11 cellular contexts compared by ENCODE assay signal in the genomic region with DNA sequence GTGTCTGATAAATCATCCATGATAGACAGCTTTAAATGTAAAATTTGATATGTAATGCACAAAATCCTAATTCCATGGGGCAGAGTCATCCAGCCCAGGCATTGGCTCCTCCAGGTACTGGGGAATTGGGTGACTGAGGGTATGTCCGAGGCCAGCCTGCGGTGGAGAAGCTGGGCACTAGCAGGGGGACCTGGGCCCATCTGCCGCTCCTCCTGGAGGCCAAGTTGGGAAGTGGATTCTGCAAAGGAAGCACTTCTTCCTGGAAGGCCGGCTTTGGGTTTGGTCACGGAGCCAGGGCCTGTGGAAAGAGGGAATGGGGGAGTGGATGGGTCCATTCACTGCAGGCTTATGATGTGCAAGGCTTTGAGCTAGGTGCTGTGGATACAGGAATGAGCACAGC.
A peak's percentile ranks its signal among the peaks of the same experiment; 100 is the strongest.
DNase-seq lines count a peak whose midpoint lies in the region; FAIRE-seq and TF ChIP-seq lines count a peak whose summit lies in the region.
"Had no signal": no experiment of that assay in that cellular context is flagged by ENCODE, and none has a peak within 500 bp of the region (broad histone marks: within the 10 kb centered on the region; RNA-seq: fewer than 3 reads in every experiment).

No MANE protein-coding gene starts in this region.

- peak; percentile 69 for FAIRE-seq in H1 (lab: Jason Lieb, UNC)

- 50% methylated on average over 5 of the region's 5 CpGs; no CpG with 5 or more reads in 1 of the 2 experiments for WGBS in H1 (ENCODE audit: extremely low coverage in 1 of 2, insufficient coverage in 1 of 2, insufficient read length in 1 of 2, insufficient replicate concordance in 2 of 2, low coverage in 1 of 2, low lambda C conversion rate in 2 of 2, missing lambda C conversion rate in 1 of 2), 2 experiments
- WGBS in prostate gland: 71% methylated on average over 5 of the region's 5 CpGs

- H3K9me3 ChIP-seq in H1 (ENCODE audit: insufficient read depth in 2 of 2, low read depth in 1 of 2, low read length in 1 of 2): peaks cover 0 to 12% of the 10 kb centered on the region in 2 experiments; a peak in 3 of 4 replicates
- H3K9me3 ChIP-seq in prostate gland: no peaks in the 10 kb centered on the region

- no peak overlapping the region for H2BK120ac ChIP-seq in H1 (replicated peaks; ENCODE audit: low read depth, low read length)

- H3K4me3 ChIP-seq in H1 (ENCODE audit: extremely low read depth in 1 of 4, insufficient read depth in 2 of 4, low read depth in 3 of 4, low read length in 4 of 4) (no peak overlapping the region), retinal pigment epithelial cell (ENCODE audit: low read length) (no peak overlapping the region), prostate gland (no peak overlapping the region)

- no peak overlapping the region for H3K4ac ChIP-seq in H1 (replicated peaks; ENCODE audit: insufficient read length, low read depth, low read length)

- TF ChIP-seq POLR2A in H1 (IDR thresholded peaks at IDR 0.05; ENCODE audit: control extremely low read depth in 1 of 2, low read depth in 2 of 2, low read length in 2 of 2): no peak
- TF ChIP-seq POLR2A in prostate gland (IDR thresholded peaks at IDR 0.05): no peak

- no peak overlapping the region for H2BK15ac ChIP-seq in H1 (ENCODE audit: low read length)

- no peaks in the 10 kb centered on the region; the same call in 1 of the 2 replicates for H3K79me1 ChIP-seq in H1 (ENCODE audit: low read depth, low read length)

- TF ChIP-seq EP300 in H1 (IDR thresholded peaks at IDR 0.05; ENCODE audit: borderline replicate concordance in 1 of 2, low read depth in 2 of 2, low read length in 2 of 2): no peak

- no peaks in the 10 kb centered on the region for H3K79me2 ChIP-seq in H1 (ENCODE audit: control insufficient read depth in 1 of 2, insufficient read depth in 2 of 2, low read length in 2 of 2)

- TF ChIP-seq CTCF in H1 (IDR thresholded peaks at IDR 0.05; ENCODE audit: control extremely low read depth in 1 of 3, insufficient read depth in 1 of 3, low read depth in 1 of 3, low read length in 3 of 3): peak; percentile 70 to 84 (median 78)
- peak; percentile 25 for TF ChIP-seq CTCF in retinal pigment epithelial cell (conservative IDR thresholded peaks at IDR 0.05; ENCODE audit: low read depth, low read length)
- TF ChIP-seq CTCF in prostate gland (IDR thresholded peaks at IDR 0.05): no peak

- H2BK12ac ChIP-seq in H1 (ENCODE audit: low read depth, low read length): peak overlapping the region; percentile 44; the same call in 1 of the 2 replicates

- peak; percentile 65 to 75 for TF ChIP-seq RAD21 in H1 (IDR thresholded peaks at IDR 0.05 in 1 of 2, conservative IDR thresholded peaks at IDR 0.05 in 1 of 2; ENCODE audit: low read depth in 2 of 2, low read length in 2 of 2)

- peaks cover 0 to 5% (median 0%) of the 10 kb centered on the region in 4 experiments; a peak in 1 of 8 replicates for H3K36me3 ChIP-seq in H1 (ENCODE audit: control insufficient read depth in 2 of 4, insufficient read depth in 4 of 4, low read length in 3 of 4)
- H3K36me3 ChIP-seq in prostate gland: no peaks in the 10 kb centered on the region

- 0 out of 2 replicates have a peak overlapping the region, but pooled peaks have one; percentile 37 for H2BK5ac ChIP-seq in H1 (ENCODE audit: low read depth, low read length)

- intact Hi-C loops in prostate gland (cut with DNase I): no loop called here

- H3K23ac ChIP-seq in H1 (ENCODE audit: insufficient read length): no peak overlapping the region

- H3K56ac ChIP-seq in H1 (replicated peaks; ENCODE audit: insufficient read length, low read depth, low read length): no peak overlapping the region

- no peaks in the 10 kb centered on the region for H3K23me2 ChIP-seq in H1 (ENCODE audit: low read depth, low read length)

- POLR2A ChIA-PET in H1 (lab: Charles Lee; ENCODE audit: partially characterized antibody): interaction anchor here (0.7 to 1.0 kb wide), 2 partner anchors 12 to 16 kb away, joined by 4 read pairs; no protein-coding TSS in a partner anchor

- no peak overlapping the region for H3K9ac ChIP-seq in H1 (replicated peaks in 1 of 4; ENCODE audit: extremely low read depth in 1 of 4, low read depth in 3 of 4, low read length in 3 of 4)

- no peak overlapping the region for H2AK5ac ChIP-seq in H1 (ENCODE audit: low read depth, low read length)

- no peak overlapping the region for H3K4me2 ChIP-seq in H1 (ENCODE audit: insufficient read depth in 1 of 2, low read depth in 2 of 2, low read length in 2 of 2)

- H3K27me3 ChIP-seq in H1 (replicated peaks in 1 of 4; ENCODE audit: control insufficient read depth in 3 of 4, extremely low read depth in 1 of 4, insufficient read depth in 3 of 4, low read length in 3 of 4): no peaks in the 10 kb centered on the region
- H3K27me3 ChIP-seq in prostate gland (replicated peaks; ENCODE audit: insufficient read depth): no peaks in the 10 kb centered on the region

- H4K20me1 ChIP-seq in H1 (replicated peaks in 1 of 2; ENCODE audit: control insufficient read depth in 1 of 2, insufficient read depth in 2 of 2, low read length in 2 of 2): no peaks in the 10 kb centered on the region

- H4K91ac ChIP-seq in H1 (replicated peaks; ENCODE audit: insufficient read length, low read length): peak overlapping the region; percentile 75

- H3K27ac ChIP-seq in H1 (ENCODE audit: low read depth, low read length) (no peak overlapping the region), prostate gland (no peak overlapping the region)

- CTCF ChIA-PET in H1 (lab: Charles Lee; ENCODE audit: partially characterized antibody): interaction anchor here (0.6 to 6.6 kb wide), 21 partner anchors 10 to 1449 kb away, joined by 3 to 70 read pairs (median 5); no protein-coding TSS in a partner anchor

- 0 out of 2 replicates have a peak overlapping the region, but pooled peaks have one; percentile 34 for H3K18ac ChIP-seq in H1 (ENCODE audit: extremely low read depth, low read length)

- H3K4me1 ChIP-seq in H1 (replicated peaks in 1 of 4; ENCODE audit: control insufficient read depth in 3 of 4, insufficient read depth in 4 of 4, low read length in 3 of 4) (peaks cover 0 to 21% (median 18%) of the 10 kb centered on the region in 4 experiments; a peak in 6 of 7 replicates), prostate gland (replicated peaks) (no peaks in the 10 kb centered on the region)

- H2BK20ac ChIP-seq in H1 (ENCODE audit: low read length): no peak overlapping the region

- no peak overlapping the region for H4K8ac ChIP-seq in H1 (ENCODE audit: extremely low read depth, insufficient read depth, low read length)

- H3K14ac ChIP-seq in H1 (ENCODE audit: insufficient read length): no peak overlapping the region

- DNase-seq in NCI-H2227 (lab: John Stamatoyannopoulos, UW; ENCODE audit: unreplicated experiment): peak; percentile 25
- no peak for DNase-seq in NCI-H2227 treated with DMSO at 0.1 percent for 48 hours (lab: John Stamatoyannopoulos, UW)
- peak; percentile 67 for DNase-seq in NCI-H345 (lab: John Stamatoyannopoulos, UW)
- peak in 1 of 2 experiments; percentile 78 for DNase-seq in H1 (ENCODE audit: low read depth in 1 of 2, low spot score in 2 of 2)
- no peak for DNase-seq in retinal pigment epithelial cell (ENCODE audit: low read depth)
- DNase-seq in mesenteric fat pad (ENCODE audit: low spot score): no peak
- no peak for DNase-seq in prostate gland (ENCODE audit: low spot score)
- DNase-seq in stimulated activated naive CD4-positive, alpha-beta T cell (lab: John Stamatoyannopoulos, UW): no peak
- DNase-seq: activated CD4-positive, alpha-beta T cell treated with anti-CD3 and anti-CD28 coated beads, Interleukin-2, amount 50 U/mL, for 48 hours; activated naive CD8-positive, alpha-beta T cell treated with anti-CD3 and anti-CD28 coated beads, Interleukin-2, amount 10 ng/mL, durations not matched to agents 7 days and 5 days; NCI-H2029 treated with DMSO at 0.1 percent for 48 hours had no signal

- H4K5ac ChIP-seq in H1 (ENCODE audit: insufficient read length, low read depth, low read length): no peak overlapping the region

- no peak overlapping the region for H2AFZ ChIP-seq in H1 (ENCODE audit: low read length)

TF ChIP-seq in H1, 55 proteins besides CTCF, POLR2A, EP300 and RAD21:
- TF ChIP-seq EGR1 (IDR thresholded peaks at IDR 0.05; ENCODE audit: borderline replicate concordance, low read depth, low read length) (no peak), TBP (IDR thresholded peaks at IDR 0.05; ENCODE audit: low read depth, low read length) (peak; percentile 75; the same call in 1 of the 2 replicates)

Comparison
In these comparisons a context has a peak if more than half of its experiments do, and no peak if none do; other contexts are left out.
1. DNase-seq: peak in NCI-H2227 (single experiment) and NCI-H345 (single experiment); none in NCI-H2227 treated with DMSO at 0.1 percent for 48 hours (single experiment), retinal pigment epithelial cell (single experiment), mesenteric fat pad (single experiment), prostate gland (single experiment) and stimulated activated naive CD4-positive, alpha-beta T cell (0 of 6).
2. CTCF ChIP-seq: peak in H1 (3 of 3) and retinal pigment epithelial cell (single experiment); none in prostate gland (0 of 4).